In genomic region chr15:65516997-65517865, GRCh38 we compare ENCODE assay signal across 8 cellular contexts. TPM values are rescaled to one million over a fixed set of nuclear protein-coding genes. Genes with fewer than 3 reads are reported as not detected.
DNase-seq lines count a peak whose midpoint lies in the region; ATAC-seq and TF ChIP-seq lines count a peak whose summit lies in the region.

Gene DPP8, minus strand, starts transcription at chr15:65517689. Its CDS starts 5,136 bp downstream, at chr15:65512553.

- H3K27ac ChIP-seq in VCaP (peak within 1 kb of the TSS; percentile 91), mammary epithelial cell (ENCODE audit: insufficient read depth, low read depth, low read length) (peak within 1 kb of the TSS; percentile 78), smooth muscle cell (ENCODE audit: low read depth) (peak within 1 kb of the TSS; percentile 83)

- peak within 1 kb of the TSS; percentile 98 for H3K4me2 ChIP-seq in mammary epithelial cell (ENCODE audit: insufficient read depth, low read depth, low read length)
- H3K4me2 ChIP-seq in smooth muscle cell = peak within 1 kb of the TSS; percentile 98

- intact Hi-C loops in mammary epithelial cell (cut with micrococcal nuclease) = loop anchor here (1.0 kb wide), 1 partner anchor 13 kb away; the partner anchor contains the start of gene HACD3

- no TSS peak for BruUV-seq in mammary epithelial cell (replicated peaks; lab: Mats Ljungman, UMichigan)

- ATAC-seq in GM18867 (IDR thresholded peaks at IDR 0.05; ENCODE audit: unreplicated experiment) (peak; percentile 88), HG03108 (IDR thresholded peaks at IDR 0.05; ENCODE audit: unreplicated experiment) (peak; percentile 95)

- in situ Hi-C loops in ACHN (cut with HindIII; ENCODE audit: low pct_ligation_motif_present, low pct_unique_long_range_greater_than_20kb, low sequenced_read_pairs) (no loop called here), mammary epithelial cell (cut with MboI; ENCODE audit: low sequenced_read_pairs in 2 of 2) (no loop called here)

- H4K20me1 ChIP-seq in mammary epithelial cell (ENCODE audit: insufficient read depth, low read length) = no peaks in the 10 kb centered on the region
- peaks cover 20% of the 10 kb centered on the region for H4K20me1 ChIP-seq in smooth muscle cell (ENCODE audit: low read depth)

- peak within 1 kb of the TSS; percentile 96 for H2AFZ ChIP-seq in mammary epithelial cell (ENCODE audit: low read depth, low read length)
- peak within 1 kb of the TSS; percentile 89 for H2AFZ ChIP-seq in smooth muscle cell (ENCODE audit: low read depth)

- H3K9ac ChIP-seq in mammary epithelial cell (ENCODE audit: insufficient read depth, low read length) (peak within 1 kb of the TSS; percentile 92), smooth muscle cell (ENCODE audit: low read depth) (peak within 1 kb of the TSS; percentile 93)

- H3K9me3 ChIP-seq in mammary epithelial cell (replicated peaks; ENCODE audit: insufficient read depth, low read length) (no peaks in the 10 kb centered on the region), smooth muscle cell (replicated peaks; ENCODE audit: low read depth) (no peaks in the 10 kb centered on the region)

- H3K36me3 ChIP-seq in mammary epithelial cell (ENCODE audit: insufficient read depth, low read length) (peaks cover 8% of the 10 kb centered on the region), smooth muscle cell (ENCODE audit: low read depth) (no peaks in the 10 kb centered on the region)

- TF ChIP-seq CTCF in VCaP (conservative IDR thresholded peaks at IDR 0.05) = peak; percentile 99
- TF ChIP-seq CTCF in mammary epithelial cell (conservative IDR thresholded peaks at IDR 0.05 in 1 of 2, IDR thresholded peaks at IDR 0.05 in 1 of 2; ENCODE audit: extremely low read depth in 1 of 2, insufficient read depth in 1 of 2, low read depth in 1 of 2, low read length in 2 of 2) = peak; percentile 96 to 97
- peak; percentile 80 for TF ChIP-seq CTCF in smooth muscle cell (IDR thresholded peaks at IDR 0.05; ENCODE audit: borderline replicate concordance, insufficient read depth, poor library complexity, severe bottlenecking)

- H3K27me3 ChIP-seq in mammary epithelial cell (ENCODE audit: insufficient read depth, low read length) = no peaks in the 10 kb centered on the region
- H3K27me3 ChIP-seq in smooth muscle cell (ENCODE audit: low read depth) = no peaks in the 10 kb centered on the region

- dilution Hi-C loops in mammary epithelial cell (cut with HindIII; ENCODE audit: low sequenced_read_pairs) = no loop called here

- DNase-seq in ACHN (peak; percentile 92), NCI-H2196 (lab: John Stamatoyannopoulos, UW; ENCODE audit: unreplicated experiment) (peak; percentile 81), mammary epithelial cell (peak; percentile 90), iPS-NIHi11 (ENCODE audit: low spot score) (peak; percentile 94), smooth muscle cell (lab: John Stamatoyannopoulos, UW; ENCODE audit: unreplicated experiment) (peak; percentile 74)

- CTCF ChIA-PET in mammary epithelial cell (lab: Charles Lee; ENCODE audit: low non-redundant PET) = interaction anchor here (0.6 to 0.7 kb wide), 3 partner anchors 36 to 851 kb away, joined by 7 to 8 read pairs (median 7); no protein-coding TSS in a partner anchor

- H3F3A ChIP-seq in smooth muscle cell (ENCODE audit: low read depth) = peaks cover 9% of the 10 kb centered on the region

- WGBS in mammary epithelial cell (ENCODE audit: low coverage, missing lambda C conversion rate) = 0% methylated on average over 10 of the region's 75 CpGs
- under 1% methylated on average over 66 of the region's 75 CpGs for WGBS in smooth muscle cell (ENCODE audit: low lambda C conversion rate)

- H3K79me2 ChIP-seq in mammary epithelial cell (ENCODE audit: insufficient read depth, low read length) (peaks cover 51% of the 10 kb centered on the region), smooth muscle cell (ENCODE audit: low read depth) (peaks cover 25% of the 10 kb centered on the region)

- H3K4me1 ChIP-seq in mammary epithelial cell (ENCODE audit: insufficient read depth, low read length) (peaks cover 10% of the 10 kb centered on the region), smooth muscle cell (ENCODE audit: low read depth) (peaks cover 12% of the 10 kb centered on the region)

- H3K4me3 ChIP-seq in mammary epithelial cell (replicated peaks in 1 of 3; ENCODE audit: insufficient read depth in 1 of 3, low read depth in 2 of 3, low read length in 3 of 3) = peak within 1 kb of the TSS; percentile 62 to 100 (median 69)
- H3K4me3 ChIP-seq in smooth muscle cell = peak within 1 kb of the TSS; percentile 86

RNA-seq across cellular contexts. Expression of gene DPP8, which starts in this region (rescaled TPM):
- total RNA-seq in mammary epithelial cell (10 to 100 TPM; 22.8 to 39.7 TPM), smooth muscle cell (30.2 and 36.4 TPM in 2 replicates)
- polyA plus RNA-seq in mammary epithelial cell (13.3 TPM), smooth muscle cell (25.6 and 30.8 TPM in 2 replicates)
- 40.7 TPM for polyA minus RNA-seq in mammary epithelial cell

Comparison
In these comparisons a context has a peak if more than half of its experiments do, and no peak if none do; other contexts are left out.
1. Peak in every context shown above with its lines: DNase-seq, ATAC-seq, H3K4me3 ChIP-seq and H3K27ac ChIP-seq.